1 cellular context compared by ENCODE assay signal in the genomic region with DNA sequence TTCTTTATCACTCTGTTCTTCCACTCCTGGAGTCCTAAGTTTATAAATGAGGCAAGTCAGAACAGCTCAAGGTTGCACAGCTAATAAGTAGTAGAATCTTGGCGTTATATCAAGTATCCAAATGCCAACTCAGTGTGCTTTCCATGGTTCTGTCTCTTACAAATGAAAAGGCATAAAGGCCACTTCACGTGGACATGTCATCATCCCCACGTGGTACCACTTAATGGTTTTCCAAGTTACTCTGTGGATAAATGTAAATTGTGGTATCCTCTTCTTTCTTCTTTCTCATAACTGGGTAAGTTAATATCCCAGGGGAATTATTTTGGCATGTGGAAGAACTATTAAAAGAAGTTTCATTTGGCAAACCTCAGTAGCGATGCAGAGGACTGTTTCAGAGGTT.
TF ChIP-seq lines count a peak whose summit lies in the region.

No MANE protein-coding gene starts in this region.

TF ChIP-seq in HepG2, 621 proteins besides CTCF, POLR2A, EP300 and RAD21 (continued from another document):
- no peak for TF ChIP-seq ATF2 (CRISPR knock-in tag; IDR thresholded peaks at IDR 0.05)
TF ChIP-seq in HepG2: peak in this region for 1.
